ENCODE assay signal across 28 cellular contexts in the genomic region with DNA sequence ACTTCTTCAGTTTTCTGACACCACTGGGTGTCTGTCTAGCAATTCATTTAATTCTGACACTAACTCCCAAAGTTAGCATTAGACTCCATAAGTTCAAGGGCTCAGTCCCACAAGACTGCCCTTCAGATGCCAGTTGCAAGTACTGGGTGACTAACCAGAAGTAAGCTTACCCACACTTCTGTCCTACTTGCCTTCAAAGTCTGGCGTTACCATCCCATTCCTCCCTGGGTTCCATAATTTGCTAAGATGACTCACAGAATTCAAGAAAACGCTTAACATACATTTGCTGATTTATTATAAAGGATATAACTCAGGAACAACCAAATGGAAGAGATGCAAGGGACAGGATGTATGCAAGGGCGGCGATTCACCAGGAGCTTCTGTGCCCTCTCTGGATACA. TPM values are rescaled to one million over a fixed set of nuclear protein-coding genes. Genes with fewer than 3 reads are reported as not detected.
DNase-seq lines count a peak whose midpoint lies in the region; ATAC-seq, FAIRE-seq and TF ChIP-seq lines count a peak whose summit lies in the region.
"Had no signal": no experiment of that assay in that cellular context is flagged by ENCODE, and none has a peak within 500 bp of the region (broad histone marks: within the 10 kb centered on the region; RNA-seq: fewer than 3 reads in every experiment).

No MANE protein-coding gene starts in this region.

- H3K4me1 Mint-ChIP-seq in HFFc6 (ENCODE audit: low read depth) = peaks cover 81% of the 10 kb centered on the region
- H3K4me1 Mint-ChIP-seq in astrocyte (ENCODE audit: low read depth, unreplicated experiment) = peaks cover 54% of the 10 kb centered on the region
- H3K4me1 Mint-ChIP-seq in progenitor cell of endocrine pancreas (ENCODE audit: low read depth) = peaks cover 35% of the 10 kb centered on the region
- peaks cover 34 to 42% of the 10 kb centered on the region in 2 donors for H3K4me1 Mint-ChIP-seq in natural killer cell treated with Interleukin-12 subunit alpha and Interleukin-12 subunit beta and Interleukin-15 and Interleukin-18, amount 100 ng/mL, for 72 hours (ENCODE audit: low read depth in 2 of 2)

- H3K27ac ChIP-seq in C4-2B = peak overlapping the region; percentile 87
- no peak overlapping the region for H3K27ac ChIP-seq in astrocyte (ENCODE audit: low read depth, low read length)
- no peak overlapping the region for H3K27ac ChIP-seq in esophagus squamous epithelium
- H3K27ac ChIP-seq: upper lobe of right lung had no signal

- no peak for TF ChIP-seq POLR2A in esophagus squamous epithelium (IDR thresholded peaks at IDR 0.05)

- H3K4me1 ChIP-seq in astrocyte (ENCODE audit: insufficient read depth, low read length) = peaks cover 51% of the 10 kb centered on the region
- peaks cover 39 to 72% (median 41%) of the 10 kb centered on the region in 3 donors for H3K4me1 ChIP-seq in esophagus squamous epithelium

- TF ChIP-seq CTCF in C4-2B (conservative IDR thresholded peaks at IDR 0.05) (no peak), HFFc6 (IDR thresholded peaks at IDR 0.05) (no peak), astrocyte (IDR thresholded peaks at IDR 0.05; ENCODE audit: insufficient read depth, low read depth, low read length) (no peak), progenitor cell of endocrine pancreas (IDR thresholded peaks at IDR 0.05; ENCODE audit: unreplicated experiment) (no peak), esophagus squamous epithelium (IDR thresholded peaks at IDR 0.05) (no peak)

- peaks cover 4% of the 10 kb centered on the region for H4K20me1 ChIP-seq in astrocyte (ENCODE audit: insufficient read depth, low read length)

- 87 to 89% methylated on average over 4 of the region's 4 CpGs for WGBS in esophagus squamous epithelium, 2 donors

- H3K27me3 ChIP-seq in astrocyte (ENCODE audit: insufficient read depth, low read length) (no peaks in the 10 kb centered on the region), esophagus squamous epithelium (no peaks in the 10 kb centered on the region)
- H3K27me3 ChIP-seq: ascending aorta, pancreas, sigmoid colon, upper lobe of right lung had no signal

- H3K27ac Mint-ChIP-seq in HFFc6 (peak overlapping the region; percentile 95), astrocyte (ENCODE audit: unreplicated experiment) (no peak overlapping the region), progenitor cell of endocrine pancreas (peak overlapping the region; percentile 78)
- no peak overlapping the region for H3K27ac Mint-ChIP-seq in natural killer cell treated with Interleukin-12 subunit alpha and Interleukin-12 subunit beta and Interleukin-15 and Interleukin-18, amount 100 ng/mL, for 72 hours
- H3K27ac Mint-ChIP-seq: activated naive CD4-positive, alpha-beta T cell treated with anti-CD3 and anti-CD28 coated beads, Interleukin-2, amount 50 U/mL, for 24 hours had no signal

- ATAC-seq in natural killer cell treated with Interleukin-12 subunit alpha and Interleukin-12 subunit beta and Interleukin-15 and Interleukin-18, amount 100 ng/mL, for 72 hours = no peak
- ATAC-seq: left colon, pancreas, upper lobe of right lung had no signal

- no peak overlapping the region for H3K4me3 ChIP-seq in astrocyte (ENCODE audit: insufficient read depth, low read depth, low read length)
- H3K4me3 ChIP-seq in esophagus squamous epithelium = no peak overlapping the region
- H3K4me3 ChIP-seq: ascending aorta, pancreas, sigmoid colon, upper lobe of right lung had no signal

- H3K36me3 ChIP-seq in astrocyte (ENCODE audit: insufficient read depth, low read length) = no peaks in the 10 kb centered on the region
- H3K36me3 ChIP-seq in esophagus squamous epithelium = peaks cover 0 to 16% (median 0%) of the 10 kb centered on the region in 3 donors
- H3K36me3 ChIP-seq: ascending aorta, pancreas, sigmoid colon, upper lobe of right lung had no signal

- H3K9me3 ChIP-seq in astrocyte (ENCODE audit: insufficient read depth, low read depth, low read length) (no peaks in the 10 kb centered on the region), esophagus squamous epithelium (no peaks in the 10 kb centered on the region)
- H3K9me3 ChIP-seq: ascending aorta, pancreas, sigmoid colon, upper lobe of right lung had no signal

- H3K9ac ChIP-seq in astrocyte (ENCODE audit: low read length) = no peak overlapping the region

- H3K9me3 Mint-ChIP-seq in HFFc6 = no peaks in the 10 kb centered on the region
- no peaks in the 10 kb centered on the region for H3K9me3 Mint-ChIP-seq in astrocyte (ENCODE audit: unreplicated experiment)
- H3K9me3 Mint-ChIP-seq in progenitor cell of endocrine pancreas (ENCODE audit: low read depth) = no peaks in the 10 kb centered on the region
- H3K9me3 Mint-ChIP-seq in natural killer cell treated with Interleukin-12 subunit alpha and Interleukin-12 subunit beta and Interleukin-15 and Interleukin-18, amount 100 ng/mL, for 72 hours = no peaks in the 10 kb centered on the region
- H3K9me3 Mint-ChIP-seq: activated naive CD4-positive, alpha-beta T cell treated with anti-CD3 and anti-CD28 coated beads, Interleukin-2, amount 50 U/mL, for 24 hours; central memory CD8-positive, alpha-beta T cell; naive B cell had no signal

- DNase-seq in HFFc6 = no peak
- DNase-seq in astrocyte (ENCODE audit: low read depth) = no peak
- DNase-seq in progenitor cell of endocrine pancreas (ENCODE audit: low spot score, unreplicated experiment) = no peak
- DNase-seq in esophagus squamous epithelium (lab: John Stamatoyannopoulos, UW) = no peak
- no peak for DNase-seq in natural killer cell treated with Interleukin-12 subunit alpha and Interleukin-12 subunit beta and Interleukin-15 and Interleukin-18, amount 100 ng/mL, for 72 hours (ENCODE audit: low spot score)
- DNase-seq in NCI-H446 (lab: John Stamatoyannopoulos, UW) = no peak
- no peak for DNase-seq in NCI-H2227 (lab: John Stamatoyannopoulos, UW; ENCODE audit: unreplicated experiment)
- DNase-seq: activated CD4-positive, alpha-beta T cell treated with anti-CD3 and anti-CD28 coated beads, Interleukin-2, amount 50 U/mL, for 48 hours; activated CD8-positive, alpha-beta memory T cell treated with anti-CD3 and anti-CD28 coated beads, Interleukin-2, amount 50 U/mL, for 4 hours; AML-193; head of caudate nucleus; left colon; mesendoderm; MV-4-11; naive B cell; NCI-H2227 treated with DMSO at 0.1 percent for 48 hours; pancreas; RPMI8226; sigmoid colon; T1000; upper lobe of right lung had no signal

- H3K4me2 ChIP-seq in astrocyte (ENCODE audit: low read length) = no peak overlapping the region

- H3K27me3 Mint-ChIP-seq in HFFc6 (ENCODE audit: insufficient read depth) (peaks cover under 1% of the 10 kb centered on the region), astrocyte (ENCODE audit: low read depth, unreplicated experiment) (no peaks in the 10 kb centered on the region), progenitor cell of endocrine pancreas (no peaks in the 10 kb centered on the region)
- H3K27me3 Mint-ChIP-seq in natural killer cell treated with Interleukin-12 subunit alpha and Interleukin-12 subunit beta and Interleukin-15 and Interleukin-18, amount 100 ng/mL, for 72 hours = no peaks in the 10 kb centered on the region
- H3K27me3 Mint-ChIP-seq: activated naive CD4-positive, alpha-beta T cell treated with anti-CD3 and anti-CD28 coated beads, Interleukin-2, amount 50 U/mL, for 24 hours; central memory CD8-positive, alpha-beta T cell; naive B cell had no signal

- no peak overlapping the region for H3K4me3 Mint-ChIP-seq in HFFc6
- H3K4me3 Mint-ChIP-seq in astrocyte (ENCODE audit: unreplicated experiment) = no peak overlapping the region
- no peak overlapping the region for H3K4me3 Mint-ChIP-seq in progenitor cell of endocrine pancreas (ENCODE audit: low read depth)
- no peak overlapping the region for H3K4me3 Mint-ChIP-seq in natural killer cell treated with Interleukin-12 subunit alpha and Interleukin-12 subunit beta and Interleukin-15 and Interleukin-18, amount 100 ng/mL, for 72 hours
- H3K4me3 Mint-ChIP-seq: activated naive CD4-positive, alpha-beta T cell treated with anti-CD3 and anti-CD28 coated beads, Interleukin-2, amount 50 U/mL, for 24 hours; central memory CD8-positive, alpha-beta T cell; naive B cell had no signal

- no peak overlapping the region for H2AFZ ChIP-seq in astrocyte (ENCODE audit: low read depth, low read length)

- peaks cover 15% of the 10 kb centered on the region for H3K79me2 ChIP-seq in astrocyte (ENCODE audit: insufficient read depth, low read length)

- FAIRE-seq in astrocyte (lab: Jason Lieb, UNC) = peak; percentile 23
- FAIRE-seq: endothelial cell of umbilical vein, H54, pancreas had no signal

- H3K36me3 Mint-ChIP-seq in HFFc6 (ENCODE audit: low read depth) (peaks cover 20% of the 10 kb centered on the region), astrocyte (ENCODE audit: low read depth, unreplicated experiment) (peaks cover 8% of the 10 kb centered on the region), progenitor cell of endocrine pancreas (ENCODE audit: insufficient read depth) (no peaks in the 10 kb centered on the region)
- no peaks in the 10 kb centered on the region for H3K36me3 Mint-ChIP-seq in natural killer cell treated with Interleukin-12 subunit alpha and Interleukin-12 subunit beta and Interleukin-15 and Interleukin-18, amount 100 ng/mL, for 72 hours
- H3K36me3 Mint-ChIP-seq: naive B cell had no signal

- intact Hi-C loops in esophagus squamous epithelium (cut with DNase I) = no loop called here

RNA-seq across cellular contexts. Expression of gene NPAS1, which starts 45.5 kb away (rescaled TPM):
- total RNA-seq in HFFc6 (2021; fragmentation: NEBNext Ultra II Directional; extraction: Animal tissue kit (Norgen Biotek cat#: 25700)) = 10 to 100 TPM in 1 of 6 experiments, 1 to 10 TPM in 5; 2.2 to 11.5 (median 3.6) TPM
- total RNA-seq in astrocyte (2.5 and 3.6 TPM in 2 replicates), progenitor cell of endocrine pancreas (2.2 and 2.4 TPM in 2 replicates), esophagus squamous epithelium (1 to 10 TPM in 2 of 4 donors, under 1 TPM in 1, not detected in 1; 0.18 to 4.3 (median 1.1) TPM)
- not detected for total RNA-seq in natural killer cell treated with Interleukin-12 subunit alpha and Interleukin-12 subunit beta and Interleukin-15 and Interleukin-18, amount 100 ng/mL, for 72 hours
- total RNA-seq: ascending aorta, dermis microvascular lymphatic vessel endothelial cell had no signal

Comparison
In these comparisons a context has a peak if more than half of its experiments do, and no peak if none do; other contexts are left out.
1. H3K27ac Mint-ChIP-seq: peak in HFFc6 (single experiment) and progenitor cell of endocrine pancreas (single experiment); none in astrocyte (single experiment) and natural killer cell treated with Interleukin-12 subunit alpha and Interleukin-12 subunit beta and Interleukin-15 and Interleukin-18, amount 100 ng/mL, for 72 hours (0 of 2).